ENCODE assay signal across 33 cellular contexts in the genomic region with DNA sequence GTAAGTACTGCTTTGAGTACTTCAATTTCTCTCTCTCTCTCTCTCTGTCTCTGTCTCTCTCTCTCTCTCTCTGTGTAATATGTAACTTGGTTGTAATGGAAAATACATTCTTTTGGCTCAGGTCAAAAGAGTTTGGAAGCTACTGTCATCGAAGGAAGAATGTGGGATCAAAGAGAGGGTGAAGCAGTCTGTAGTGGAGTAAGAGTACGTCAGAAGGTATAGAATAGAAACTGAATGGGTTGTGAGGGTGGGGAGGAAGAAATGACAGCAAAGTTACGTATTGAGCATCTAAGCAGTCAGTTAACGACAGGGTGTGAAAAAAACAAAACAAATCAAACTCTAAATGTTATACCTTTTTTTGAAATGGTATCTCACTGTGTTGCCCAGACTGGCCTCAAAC. TPM values are rescaled to one million over a fixed set of nuclear protein-coding genes. Genes with fewer than 3 reads are reported as not detected.
"Had no signal": no experiment of that assay in that cellular context is flagged by ENCODE, and none has a peak within 500 bp of the region (broad histone marks: within the 10 kb centered on the region; RNA-seq: fewer than 3 reads in every experiment).

No MANE protein-coding gene starts in this region.

- H3K4me3 Mint-ChIP-seq: activated CD4-positive, alpha-beta memory T cell treated with anti-CD3 and anti-CD28 coated beads for 36 hours; activated CD4-positive, alpha-beta T cell treated with anti-CD3 and anti-CD28 coated beads for 36 hours; activated CD4-positive, alpha-beta T cell treated with anti-CD3 and anti-CD28 coated beads, Interleukin-2, amount 10 ng/mL, durations not matched to agents 24 days and 14 days; activated CD8-positive, alpha-beta memory T cell treated with anti-CD3 and anti-CD28 coated beads, Interleukin-2, amount 10 ng/mL, durations not matched to agents 7 days and 5 days; activated CD8-positive, alpha-beta T cell treated with anti-CD3 and anti-CD28 coated beads, Interleukin-2, amount 10 ng/mL, durations not matched to agents 7 days and 5 days; activated naive CD4-positive, alpha-beta T cell treated with anti-CD3 and anti-CD28 coated beads for 36 hours; activated naive CD4-positive, alpha-beta T cell treated with anti-CD3 and anti-CD28 coated beads, Interleukin-2, amount 50 U/mL, for 24 hours; activated naive CD8-positive, alpha-beta T cell treated with anti-CD3 and anti-CD28 coated beads for 36 hours; activated naive CD8-positive, alpha-beta T cell treated with anti-CD3 and anti-CD28 coated beads, Interleukin-2, amount 50 U/mL, for 24 hours; activated T-helper 1 cell treated with anti-CD3 and anti-CD28 coated beads, Interleukin-12 subunit alpha, Interleukin-12 subunit beta, Interleukin-2, Interleukin-4 antibody, amounts not matched to agents 30 ng/mL and 10 ng/mL and 1 ng/mL, durations not matched to agents 14 hours and 24 hours and 36 hours had no signal

- H3K36me3 ChIP-seq: adrenal gland, esophagus squamous epithelium, gastroesophageal sphincter, heart left ventricle had no signal

- H3K9me3 Mint-ChIP-seq: activated CD4-positive, alpha-beta memory T cell treated with anti-CD3 and anti-CD28 coated beads for 36 hours; activated CD4-positive, alpha-beta T cell treated with anti-CD3 and anti-CD28 coated beads, Interleukin-2, amount 10 ng/mL, durations not matched to agents 24 days and 14 days; activated naive CD4-positive, alpha-beta T cell treated with anti-CD3 and anti-CD28 coated beads for 36 hours; activated naive CD4-positive, alpha-beta T cell treated with anti-CD3 and anti-CD28 coated beads, Interleukin-2, amount 50 U/mL, for 24 hours; activated naive CD8-positive, alpha-beta T cell treated with anti-CD3 and anti-CD28 coated beads for 36 hours; activated naive CD8-positive, alpha-beta T cell treated with anti-CD3 and anti-CD28 coated beads, Interleukin-2, amount 50 U/mL, for 24 hours; activated T-helper 1 cell treated with anti-CD3 and anti-CD28 coated beads, Interleukin-12 subunit alpha, Interleukin-12 subunit beta, Interleukin-2, Interleukin-4 antibody, amounts not matched to agents 30 ng/mL and 10 ng/mL and 1 ng/mL, durations not matched to agents 14 hours and 24 hours and 36 hours; activated T-helper 2 cell treated with anti-CD3 and anti-CD28 coated beads, Interferon-gamma antibody, Interleukin-2, Interleukin-4, amounts not matched to agents 10 μg/mL and 5 μg/mL and 100 μg/mL, durations not matched to agents 14 hours and 24 hours and 36 hours had no signal

- H3K4me1 ChIP-seq: body of pancreas, esophagus squamous epithelium had no signal

- H3K27ac ChIP-seq: adrenal gland, body of pancreas, epithelial cell of prostate, esophagus squamous epithelium, gastroesophageal sphincter, heart left ventricle had no signal

- H3K9me3 ChIP-seq: adrenal gland, body of pancreas, esophagus squamous epithelium, gastroesophageal sphincter, heart left ventricle had no signal

- ATAC-seq: activated CD4-positive, alpha-beta T cell treated with anti-CD3 and anti-CD28 coated beads for 36 hours; activated CD8-positive, alpha-beta memory T cell treated with anti-CD3 and anti-CD28 coated beads, Interleukin-2, amount 10 ng/mL, durations not matched to agents 7 days and 5 days; activated CD8-positive, alpha-beta T cell treated with anti-CD3 and anti-CD28 coated beads, Interleukin-2, amount 10 ng/mL, durations not matched to agents 7 days and 5 days; activated naive CD8-positive, alpha-beta T cell treated with anti-CD3 and anti-CD28 coated beads, Interleukin-2, amount 50 U/mL, for 24 hours; body of pancreas; gastroesophageal sphincter; heart left ventricle had no signal

- H3K27ac Mint-ChIP-seq: activated CD4-positive, alpha-beta memory T cell treated with anti-CD3 and anti-CD28 coated beads for 36 hours; activated CD4-positive, alpha-beta T cell treated with anti-CD3 and anti-CD28 coated beads for 36 hours; activated CD4-positive, alpha-beta T cell treated with anti-CD3 and anti-CD28 coated beads, Interleukin-2, amount 10 ng/mL, durations not matched to agents 24 days and 14 days; activated CD8-positive, alpha-beta memory T cell treated with anti-CD3 and anti-CD28 coated beads, Interleukin-2, amount 10 ng/mL, durations not matched to agents 7 days and 5 days; activated CD8-positive, alpha-beta T cell treated with anti-CD3 and anti-CD28 coated beads, Interleukin-2, amount 10 ng/mL, durations not matched to agents 7 days and 5 days; activated naive CD4-positive, alpha-beta T cell treated with anti-CD3 and anti-CD28 coated beads for 36 hours; activated naive CD4-positive, alpha-beta T cell treated with anti-CD3 and anti-CD28 coated beads, Interleukin-2, amount 50 U/mL, for 24 hours; activated naive CD8-positive, alpha-beta T cell treated with anti-CD3 and anti-CD28 coated beads for 36 hours; activated naive CD8-positive, alpha-beta T cell treated with anti-CD3 and anti-CD28 coated beads, Interleukin-2, amount 50 U/mL, for 24 hours; activated T-helper 1 cell treated with anti-CD3 and anti-CD28 coated beads, Interleukin-12 subunit alpha, Interleukin-12 subunit beta, Interleukin-2, Interleukin-4 antibody, amounts not matched to agents 30 ng/mL and 10 ng/mL and 1 ng/mL, durations not matched to agents 14 hours and 24 hours and 36 hours; activated T-helper 2 cell treated with anti-CD3 and anti-CD28 coated beads, Interferon-gamma antibody, Interleukin-2, Interleukin-4, amounts not matched to agents 10 μg/mL and 5 μg/mL and 100 μg/mL, durations not matched to agents 14 hours and 24 hours and 36 hours had no signal

- H3K36me3 Mint-ChIP-seq: activated CD4-positive, alpha-beta memory T cell treated with anti-CD3 and anti-CD28 coated beads for 36 hours; activated CD8-positive, alpha-beta memory T cell treated with anti-CD3 and anti-CD28 coated beads, Interleukin-2, amount 10 ng/mL, durations not matched to agents 7 days and 5 days; activated naive CD4-positive, alpha-beta T cell treated with anti-CD3 and anti-CD28 coated beads, Interleukin-2, amount 50 U/mL, for 24 hours; activated naive CD8-positive, alpha-beta T cell treated with anti-CD3 and anti-CD28 coated beads for 36 hours had no signal

- H3K4me3 ChIP-seq: adrenal gland, body of pancreas, esophagus squamous epithelium, gastroesophageal sphincter, heart left ventricle had no signal

- H3K4me1 Mint-ChIP-seq: activated CD4-positive, alpha-beta T cell treated with anti-CD3 and anti-CD28 coated beads for 36 hours; activated CD4-positive, alpha-beta T cell treated with anti-CD3 and anti-CD28 coated beads, Interleukin-2, amount 10 ng/mL, durations not matched to agents 24 days and 14 days; activated naive CD4-positive, alpha-beta T cell treated with anti-CD3 and anti-CD28 coated beads, Interleukin-2, amount 50 U/mL, for 24 hours; activated naive CD8-positive, alpha-beta T cell treated with anti-CD3 and anti-CD28 coated beads for 36 hours; activated naive CD8-positive, alpha-beta T cell treated with anti-CD3 and anti-CD28 coated beads, Interleukin-2, amount 50 U/mL, for 24 hours had no signal

- DNase-seq: activated CD4-positive, alpha-beta memory T cell treated with anti-CD3 and anti-CD28 coated beads for 36 hours; activated CD4-positive, alpha-beta T cell treated with anti-CD3 and anti-CD28 coated beads for 36 hours; activated CD4-positive, alpha-beta T cell treated with anti-CD3 and anti-CD28 coated beads, Interleukin-2, amount 10 ng/mL, durations not matched to agents 24 days and 14 days; activated CD4-positive, CD25-positive, alpha-beta regulatory T cell; activated CD4-positive, CD25-positive, alpha-beta regulatory T cell treated with anti-CD3 and anti-CD28 coated beads, Interleukin-2, amount 50 U/mL, for 72 hours; activated CD8-positive, alpha-beta memory T cell treated with anti-CD3 and anti-CD28 coated beads, Interleukin-2, amount 10 ng/mL, durations not matched to agents 7 days and 5 days; activated CD8-positive, alpha-beta memory T cell treated with anti-CD3 and anti-CD28 coated beads, Interleukin-2, amount 50 U/mL, for 4 hours; activated CD8-positive, alpha-beta T cell treated with anti-CD3 and anti-CD28 coated beads, Interleukin-2, amount 10 ng/mL, durations not matched to agents 7 days and 5 days; activated effector memory CD4-positive, alpha-beta T cell treated with anti-CD3 and anti-CD28 coated beads, Interleukin-2, amount 50 U/mL, for 16 hours; activated naive CD4-positive, alpha-beta T cell treated with anti-CD3 and anti-CD28 coated beads for 36 hours; activated naive CD8-positive, alpha-beta T cell treated with anti-CD3 and anti-CD28 coated beads for 36 hours; activated naive CD8-positive, alpha-beta T cell treated with anti-CD3 and anti-CD28 coated beads, Interleukin-2, amount 50 U/mL, for 24 hours; activated T-cell treated with anti-CD3 and anti-CD28 coated beads, Interleukin-2, amount 50 U/mL, for 1 hour; activated T-cell treated with anti-CD3 and anti-CD28 coated beads, Interleukin-2, amount 50 U/mL, for 48 hours; adrenal gland; amygdala; aorta; body of pancreas; caudate nucleus; cortex of kidney; dermis blood vessel endothelial cell; effector CD4-positive, alpha-beta T cell; esophagus squamous epithelium; foreskin melanocyte; glutamatergic neuron; heart left ventricle; T-helper 2 cell had no signal

RNA-seq across cellular contexts. Expression of a gene that starts 10.0 kb away (rescaled TPM):
- total RNA-seq: activated CD4-positive, alpha-beta memory T cell treated with anti-CD3 and anti-CD28 coated beads for 36 hours; activated CD4-positive, alpha-beta T cell treated with anti-CD3 and anti-CD28 coated beads, Interleukin-2, amount 10 ng/mL, durations not matched to agents 24 days and 14 days; activated naive CD4-positive, alpha-beta T cell treated with anti-CD3 and anti-CD28 coated beads for 36 hours; activated T-helper 1 cell treated with anti-CD3 and anti-CD28 coated beads, Interleukin-12 subunit alpha, Interleukin-12 subunit beta, Interleukin-2, Interleukin-4 antibody, amounts not matched to agents 30 ng/mL and 10 ng/mL and 1 ng/mL, durations not matched to agents 14 hours and 24 hours and 36 hours; activated T-helper 2 cell treated with anti-CD3 and anti-CD28 coated beads, Interferon-gamma antibody, Interleukin-2, Interleukin-4, amounts not matched to agents 10 μg/mL and 5 μg/mL and 100 μg/mL, durations not matched to agents 14 hours and 24 hours and 36 hours; endothelial cell of umbilical vein had no signal
